35 cellular contexts compared by ENCODE assay signal in genomic region chr17:53129863-53130262, GRCh38.
DNase-seq lines count a peak whose midpoint lies in the region; ATAC-seq, FAIRE-seq and TF ChIP-seq lines count a peak whose summit lies in the region.
"Had no signal": no experiment of that assay in that cellular context is flagged by ENCODE, and none has a peak within 500 bp of the region (broad histone marks: within the 10 kb centered on the region; RNA-seq: fewer than 3 reads in every experiment).

No MANE protein-coding gene starts in this region.

- H3K4me3 Mint-ChIP-seq in WTC11 = no peak overlapping the region
- H3K4me3 Mint-ChIP-seq: B cell; CD14-positive monocyte; CD4-positive, alpha-beta memory T cell; CD4-positive, alpha-beta T cell; CD4-positive, CD25-positive, alpha-beta regulatory T cell; CD8-positive, alpha-beta memory T cell; CD8-positive, alpha-beta T cell had no signal

- intact Hi-C loops in pancreas (cut with DNase I) = no loop called here

- 94 to 98% methylated on average over 2 of the region's 2 CpGs for WGBS in pancreas, 2 donors

- H3K36me3 ChIP-seq in pancreas = no peaks in the 10 kb centered on the region
- H3K36me3 ChIP-seq: BE2C; BLaER1; BLaER1 treated with 17β-estradiol and CSF1 and Interleukin-3, amounts not matched to agents 10 nM and 100 nM had no signal

- no peaks in the 10 kb centered on the region for H3K27me3 Mint-ChIP-seq in WTC11 (ENCODE audit: low read depth)
- H3K27me3 Mint-ChIP-seq: B cell; CD4-positive, alpha-beta memory T cell; CD4-positive, alpha-beta T cell; CD4-positive, CD25-positive, alpha-beta regulatory T cell; CD8-positive, alpha-beta memory T cell had no signal

- peak; percentile 39 for FAIRE-seq in frontal cortex (lab: Jason Lieb, UNC)
- peak; percentile 29 for FAIRE-seq in pancreas (lab: Jason Lieb, UNC)
- FAIRE-seq: A204.1, A549, D721Med had no signal

- H3K27ac ChIP-seq in pancreas = no peak overlapping the region
- H3K27ac ChIP-seq: 22Rv1; A549; BLaER1; BLaER1 treated with 17β-estradiol and CSF1 and Interleukin-3, amounts not matched to agents 10 nM and 100 nM; C4-2B had no signal

- H3K27me3 ChIP-seq in pancreas = no peaks in the 10 kb centered on the region
- H3K27me3 ChIP-seq: BE2C; BLaER1; BLaER1 treated with 17β-estradiol and CSF1 and Interleukin-3, amounts not matched to agents 10 nM and 100 nM had no signal

- H3K4me1 ChIP-seq in pancreas = peaks cover 0 to 7% (median 0%) of the 10 kb centered on the region in 3 donors
- H3K4me1 ChIP-seq: A549; BLaER1; BLaER1 treated with 17β-estradiol and CSF1 and Interleukin-3, amounts not matched to agents 10 nM and 100 nM had no signal

- DNase-seq in WTC11 (ENCODE audit: low spot score) = no peak
- DNase-seq in frontal cortex (ENCODE audit: low spot score in 2 of 2) = no peak
- DNase-seq in pancreas = no peak
- DNase-seq in stimulated activated CD4-positive, alpha-beta T cell treated with anti-CD3 and anti-CD28 coated beads, Interleukin-4, amount 100 ng/mL, for 24 hours = no peak
- no peak for DNase-seq in activated T-cell treated with anti-CD3 and anti-CD28 coated beads, Interleukin-2, amount 50 U/mL, for 1 hour
- no peak for DNase-seq in NCI-H2107 treated with DMSO at 0.1 percent for 48 hours (lab: John Stamatoyannopoulos, UW; ENCODE audit: unreplicated experiment)
- DNase-seq: 8988T; ACHN; AML-193; BE2C; C1 segment of cervical spinal cord; Caco-2; Calu3; CD4-positive, alpha-beta memory T cell; CD4-positive, alpha-beta T cell; CD4-positive, CD25-positive, alpha-beta regulatory T cell; CD8-positive, alpha-beta memory T cell; CD8-positive, alpha-beta T cell; COR-L47; DMS 273 treated with DMSO at 0.1 percent for 48 hours; DMS153; DMS53; DMS79; DMS79 treated with DMSO at 0.1 percent for 48 hours; DND-41; EL had no signal

- TF ChIP-seq CTCF in WTC11 (IDR thresholded peaks at IDR 0.05) = no peak
- no peak for TF ChIP-seq CTCF in pancreas (IDR thresholded peaks at IDR 0.05)

- no peak overlapping the region for H3K27ac Mint-ChIP-seq in WTC11
- H3K27ac Mint-ChIP-seq: B cell; CD14-positive monocyte; CD4-positive, alpha-beta memory T cell; CD4-positive, alpha-beta T cell; CD4-positive, CD25-positive, alpha-beta regulatory T cell; CD8-positive, alpha-beta memory T cell; CD8-positive, alpha-beta T cell had no signal

- no peak for ATAC-seq in WTC11
- ATAC-seq in pancreas = no peak
- ATAC-seq: A549; CD8-positive, alpha-beta T cell had no signal

- CTCF ChIA-PET in WTC11 (lab: Charles Lee) = no interaction called here

- no peak overlapping the region for H3K4me3 ChIP-seq in pancreas
- H3K4me3 ChIP-seq: A549; BLaER1; BLaER1 treated with 17β-estradiol and CSF1 and Interleukin-3, amounts not matched to agents 10 nM and 100 nM had no signal

- no peaks in the 10 kb centered on the region; the same call in 1 of the 2 replicates for H3K36me3 Mint-ChIP-seq in WTC11
- H3K36me3 Mint-ChIP-seq: CD14-positive monocyte; CD4-positive, alpha-beta memory T cell; CD4-positive, CD25-positive, alpha-beta regulatory T cell; CD8-positive, alpha-beta memory T cell; CD8-positive, alpha-beta T cell had no signal

- no peaks in the 10 kb centered on the region for H3K9me3 ChIP-seq in pancreas
- H3K9me3 ChIP-seq: A549; BE2C; BLaER1; BLaER1 treated with 17β-estradiol and CSF1 and Interleukin-3, amounts not matched to agents 10 nM and 100 nM; Caco-2 had no signal

- POLR2A ChIA-PET in WTC11 (lab: Charles Lee) = interaction anchor here (0.6 kb wide), 1 partner anchor 222 kb away, joined by 3 read pairs; no protein-coding TSS in a partner anchor

- H3K9me3 Mint-ChIP-seq in WTC11 = peaks cover 16% of the 10 kb centered on the region

- no peaks in the 10 kb centered on the region for H3K4me1 Mint-ChIP-seq in WTC11
- H3K4me1 Mint-ChIP-seq: B cell; CD14-positive monocyte; CD4-positive, alpha-beta memory T cell; CD4-positive, CD25-positive, alpha-beta regulatory T cell; CD8-positive, alpha-beta memory T cell had no signal

TF ChIP-seq in WTC11, 78 proteins besides CTCF, POLR2A, EP300 and RAD21:
- TF ChIP-seq FOXK1 (CRISPR knock-in tag; IDR thresholded peaks at IDR 0.05) (no peak), SMAD4 (CRISPR knock-in tag; IDR thresholded peaks at IDR 0.05) (no peak), HMGA2 (CRISPR knock-in tag; IDR thresholded peaks at IDR 0.05) (peak; percentile 91)
TF ChIP-seq in WTC11: peak in this region for 1.
